ENCODE assay signal across 35 cellular contexts in genomic region chr3:76582098-76582497, GRCh38.
"Had no signal": no experiment of that assay in that cellular context is flagged by ENCODE, and none has a peak within 500 bp of the region (broad histone marks: within the 10 kb centered on the region; RNA-seq: fewer than 3 reads in every experiment).

No MANE protein-coding gene starts in this region.

- H3K9me3 ChIP-seq: adrenal gland, ascending aorta, body of pancreas, breast epithelium had no signal

- H3K4me3 ChIP-seq: adrenal gland, ascending aorta, body of pancreas, breast epithelium, cardiac muscle cell had no signal

- H3K27me3 ChIP-seq: adrenal gland, ascending aorta, body of pancreas, brain microvascular endothelial cell, breast epithelium had no signal

- H3K4me1 ChIP-seq: adrenal gland, ascending aorta, body of pancreas, breast epithelium had no signal

- ATAC-seq: activated naive CD4-positive, alpha-beta T cell treated with anti-CD3 and anti-CD28 coated beads, Interleukin-2, amount 50 U/mL, for 72 hours; activated naive CD8-positive, alpha-beta T cell treated with anti-CD3 and anti-CD28 coated beads, Interleukin-2, amount 50 U/mL, for 24 hours; activated T-cell treated with anti-CD3 and anti-CD28 coated beads, Interleukin-2, amount 50 U/mL, for 4 hours; activated T-cell treated with anti-CD3 and anti-CD28 coated beads, Interleukin-2, amount 50 U/mL, for 72 hours; activated T-helper 17 cell treated with anti-CD3 and anti-CD28 coated beads, Interleukin-2, amount 50 U/mL, for 72 hours; body of pancreas had no signal

- H3K27ac ChIP-seq: adrenal gland, ascending aorta, body of pancreas, brain microvascular endothelial cell, breast epithelium, cardiac muscle cell had no signal

- FAIRE-seq: astrocyte, bronchial epithelial cell had no signal

- DNase-seq: activated effector memory CD4-positive, alpha-beta T cell treated with anti-CD3 and anti-CD28 coated beads, Interleukin-2, amount 50 U/mL, for 16 hours; activated effector memory CD4-positive, alpha-beta T cell treated with Interleukin-2 at 50 U/mL for 16 hours; activated gamma-delta T cell; activated gamma-delta T cell treated with Interleukin-2 at 50 U/mL for 16 hours; activated naive CD4-positive, alpha-beta T cell; activated naive CD4-positive, alpha-beta T cell treated with anti-CD3 and anti-CD28 coated beads for 36 hours; activated naive CD4-positive, alpha-beta T cell treated with anti-CD3 and anti-CD28 coated beads, Interleukin-2, amount 10 ng/mL, durations not matched to agents 7 days and 5 days; activated naive CD4-positive, alpha-beta T cell treated with anti-CD3 and anti-CD28 coated beads, Interleukin-2, amount 50 U/mL, for 16 hours; activated naive CD4-positive, alpha-beta T cell treated with Interleukin-2 at 50 U/mL for 16 hours; activated naive CD8-positive, alpha-beta T cell treated with anti-CD3 and anti-CD28 coated beads for 36 hours; activated naive CD8-positive, alpha-beta T cell treated with anti-CD3 and anti-CD28 coated beads, Interleukin-2, amount 10 ng/mL, durations not matched to agents 7 days and 5 days; activated naive CD8-positive, alpha-beta T cell treated with anti-CD3 and anti-CD28 coated beads, Interleukin-2, amount 50 U/mL, for 24 hours; activated T-cell treated with anti-CD3 and anti-CD28 coated beads for 4 hours; activated T-cell treated with anti-CD3 and anti-CD28 coated beads, Interleukin-2, amount 50 U/mL, for 1 hour; activated T-cell treated with anti-CD3 and anti-CD28 coated beads, Interleukin-2, amount 50 U/mL, for 24 hours; activated T-cell treated with anti-CD3 and anti-CD28 coated beads, Interleukin-2, amount 50 U/mL, for 4 hours; activated T-cell treated with anti-CD3 and anti-CD28 coated beads, Interleukin-2, amount 50 U/mL, for 48 hours; activated T-cell treated with anti-CD3 and anti-CD28 coated beads, Interleukin-2, amount 50 U/mL, for 72 hours; adrenal gland; amniotic stem cell; amygdala; anterior cingulate cortex; aorta; body of pancreas; brain microvascular endothelial cell; caudate nucleus; central memory CD4-positive, alpha-beta T cell; cerebellar nuclear complex had no signal

- H3K36me3 ChIP-seq: adrenal gland, ascending aorta, brain microvascular endothelial cell, breast epithelium, cardiac muscle cell had no signal
